ENCODE assay signal across 8 cellular contexts in genomic region chr6:137698636-137699035, GRCh38.
DNase-seq lines count a peak whose midpoint lies in the region; ATAC-seq and TF ChIP-seq lines count a peak whose summit lies in the region.

No MANE protein-coding gene starts in this region.

- in situ Hi-C loops in GM13977 (cut with MboI; ENCODE audit: low pct_unique_long_range_greater_than_20kb, low sequenced_read_pairs, unreplicated experiment): no loop called here

- intact Hi-C loops in posterior cingulate gyrus (cut with DNase I): no loop called here

- H3K4me3 Mint-ChIP-seq in T-helper 1 cell treated with Interleukin-12 subunit alpha and Interleukin-12 subunit beta and Interleukin-4 antibody, amounts not matched to agents 30 μg/mL and 1 μg/mL, for 36 hours: peak overlapping the region; percentile 67

- no peaks in the 10 kb centered on the region for H3K36me3 ChIP-seq in rectal smooth muscle tissue (ENCODE audit: control insufficient read depth, insufficient read depth, low read length)

- peak overlapping the region; percentile 98 for H3K27ac Mint-ChIP-seq in T-helper 1 cell treated with Interleukin-12 subunit alpha and Interleukin-12 subunit beta and Interleukin-4 antibody, amounts not matched to agents 30 μg/mL and 1 μg/mL, for 36 hours

- H3K27ac ChIP-seq in rectal smooth muscle tissue (ENCODE audit: low read depth, low read length): peak overlapping the region; percentile 34

- TF ChIP-seq CTCF in epithelial cell of esophagus (IDR thresholded peaks at IDR 0.05; ENCODE audit: insufficient read depth, low read depth, low read length, missing control alignments) (no peak), GM13977 (IDR thresholded peaks at IDR 0.05; ENCODE audit: extremely low read depth, insufficient read depth, missing control alignments) (no peak)

- no peak for ATAC-seq in GM21619 (IDR thresholded peaks at IDR 0.05; ENCODE audit: unreplicated experiment)

- peaks cover 5% of the 10 kb centered on the region for H3K4me1 ChIP-seq in rectal smooth muscle tissue (ENCODE audit: control insufficient read depth, insufficient read depth, low read length)

- peaks cover 45% of the 10 kb centered on the region for H3K4me1 Mint-ChIP-seq in T-helper 1 cell treated with Interleukin-12 subunit alpha and Interleukin-12 subunit beta and Interleukin-4 antibody, amounts not matched to agents 30 μg/mL and 1 μg/mL, for 36 hours (ENCODE audit: low read depth)

- no peaks in the 10 kb centered on the region for H3K27me3 ChIP-seq in rectal smooth muscle tissue (ENCODE audit: control insufficient read depth, insufficient read depth, low read length)

- no peak for DNase-seq in T-helper 1 cell
- DNase-seq in NOMO-1 (lab: John Stamatoyannopoulos, UW; ENCODE audit: unreplicated experiment in 2 of 2): peak; percentile 68 to 92
- peak; percentile 25 for DNase-seq in epithelial cell of esophagus (ENCODE audit: low read depth)
- DNase-seq in posterior cingulate gyrus: no peak
- no peak for DNase-seq in GM13977 (ENCODE audit: low spot score)

- H3K27me3 Mint-ChIP-seq in T-helper 1 cell treated with Interleukin-12 subunit alpha and Interleukin-12 subunit beta and Interleukin-4 antibody, amounts not matched to agents 30 μg/mL and 1 μg/mL, for 36 hours (ENCODE audit: low read depth): no peaks in the 10 kb centered on the region

- no peak overlapping the region for H3K9ac ChIP-seq in rectal smooth muscle tissue (ENCODE audit: low read length)

- no peak overlapping the region for H3K4me3 ChIP-seq in epithelial cell of esophagus (ENCODE audit: low read length)
- no peak overlapping the region for H3K4me3 ChIP-seq in rectal smooth muscle tissue (ENCODE audit: low read length)

- H3K9me3 Mint-ChIP-seq in T-helper 1 cell treated with Interleukin-12 subunit alpha and Interleukin-12 subunit beta and Interleukin-4 antibody, amounts not matched to agents 30 μg/mL and 1 μg/mL, for 36 hours: no peaks in the 10 kb centered on the region

- H3K36me3 Mint-ChIP-seq in T-helper 1 cell treated with Interleukin-12 subunit alpha and Interleukin-12 subunit beta and Interleukin-4 antibody, amounts not matched to agents 30 μg/mL and 1 μg/mL, for 36 hours (ENCODE audit: low read depth): peaks cover 9% of the 10 kb centered on the region

Comparison
In these comparisons a context has a peak if more than half of its experiments do, and no peak if none do; other contexts are left out.
1. DNase-seq: peak in NOMO-1 (2 of 2) and epithelial cell of esophagus (single experiment); none in T-helper 1 cell (0 of 5), posterior cingulate gyrus (0 of 10) and GM13977 (single experiment).